Comparison of ENCODE assay signal across 18 cellular contexts in the genomic region with DNA sequence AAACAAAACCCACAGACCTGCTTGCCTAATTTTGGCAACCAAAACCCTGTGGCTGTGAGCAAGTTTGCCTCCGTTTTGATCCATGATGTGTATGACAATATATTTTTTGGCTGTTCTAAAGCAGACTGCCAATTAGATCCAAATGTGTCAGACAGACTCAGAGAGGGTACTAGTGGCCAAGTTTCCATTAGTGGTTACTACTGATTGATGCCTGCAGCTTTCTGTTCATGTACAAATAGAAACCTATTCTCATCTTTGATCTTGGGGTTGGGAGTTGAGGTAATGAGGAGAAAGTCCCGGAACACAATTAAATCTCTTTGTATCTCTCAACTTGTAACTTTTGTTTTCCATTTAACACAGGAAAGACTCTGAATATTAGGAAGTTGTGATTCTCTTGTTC.
"Had no signal": no experiment of that assay in that cellular context is flagged by ENCODE, and none has a peak within 500 bp of the region (broad histone marks: within the 10 kb centered on the region; RNA-seq: fewer than 3 reads in every experiment).

No MANE protein-coding gene starts in this region.

- H3K36me3 ChIP-seq: adrenal gland, spleen, WERI-Rb-1 had no signal

- H3K27ac Mint-ChIP-seq: activated CD4-positive, alpha-beta memory T cell treated with anti-CD3 and anti-CD28 coated beads for 36 hours; activated CD8-positive, alpha-beta memory T cell treated with anti-CD3 and anti-CD28 coated beads, Interleukin-2, amount 10 ng/mL, durations not matched to agents 7 days and 5 days; activated naive CD4-positive, alpha-beta T cell treated with anti-CD3 and anti-CD28 coated beads for 36 hours; activated T-helper 2 cell treated with anti-CD3 and anti-CD28 coated beads, Interferon-gamma antibody, Interleukin-2, Interleukin-4, amounts not matched to agents 10 μg/mL and 5 μg/mL and 100 μg/mL, durations not matched to agents 14 hours and 24 hours and 36 hours; T-helper 1 cell treated with Interleukin-12 subunit alpha and Interleukin-12 subunit beta and Interleukin-4 antibody, amounts not matched to agents 30 μg/mL and 1 μg/mL, for 36 hours had no signal

- ATAC-seq: activated CD8-positive, alpha-beta memory T cell treated with anti-CD3 and anti-CD28 coated beads, Interleukin-2, amount 10 ng/mL, durations not matched to agents 7 days and 5 days; body of pancreas; psoas muscle; sciatic nerve; stimulated activated naive CD8-positive, alpha-beta T cell treated with anti-CD3 and anti-CD28 coated beads, Interleukin-15, amount 100 ng/mL, for 72 hours had no signal

- H3K4me1 ChIP-seq: adrenal gland, spleen, testis had no signal

- H3K36me3 Mint-ChIP-seq: activated CD4-positive, alpha-beta memory T cell treated with anti-CD3 and anti-CD28 coated beads for 36 hours; activated CD8-positive, alpha-beta memory T cell treated with anti-CD3 and anti-CD28 coated beads, Interleukin-2, amount 10 ng/mL, durations not matched to agents 7 days and 5 days had no signal

- H3K27ac ChIP-seq: adrenal gland, body of pancreas, psoas muscle, spleen, testis, WERI-Rb-1 had no signal

- H3K27me3 ChIP-seq: body of pancreas, testis had no signal

- H3K9me3 ChIP-seq: adrenal gland, body of pancreas, psoas muscle, spleen, testis had no signal

- DNase-seq: activated CD4-positive, alpha-beta memory T cell treated with anti-CD3 and anti-CD28 coated beads for 36 hours; activated CD8-positive, alpha-beta memory T cell treated with anti-CD3 and anti-CD28 coated beads, Interleukin-2, amount 10 ng/mL, durations not matched to agents 7 days and 5 days; activated naive CD4-positive, alpha-beta T cell treated with anti-CD3 and anti-CD28 coated beads for 36 hours; activated T-cell treated with anti-CD3 and anti-CD28 coated beads, Interleukin-2, amount 50 U/mL, for 1 hour; adrenal gland; body of pancreas; cortex of kidney; effector CD8-positive, alpha-beta T cell; hippocampal formation; psoas muscle; spleen; stimulated activated naive CD8-positive, alpha-beta T cell treated with anti-CD3 and anti-CD28 coated beads, Interleukin-15, amount 100 ng/mL, for 72 hours; testis; WERI-Rb-1 had no signal

- H3K4me3 Mint-ChIP-seq: activated CD4-positive, alpha-beta memory T cell treated with anti-CD3 and anti-CD28 coated beads for 36 hours; activated CD8-positive, alpha-beta memory T cell treated with anti-CD3 and anti-CD28 coated beads, Interleukin-2, amount 10 ng/mL, durations not matched to agents 7 days and 5 days; activated naive CD4-positive, alpha-beta T cell treated with anti-CD3 and anti-CD28 coated beads for 36 hours; central memory CD8-positive, alpha-beta T cell; stimulated activated naive CD8-positive, alpha-beta T cell treated with anti-CD3 and anti-CD28 coated beads, Interleukin-15, amount 100 ng/mL, for 72 hours; T-helper 1 cell treated with Interleukin-12 subunit alpha and Interleukin-12 subunit beta and Interleukin-4 antibody, amounts not matched to agents 30 μg/mL and 1 μg/mL, for 36 hours had no signal

- H3K4me3 ChIP-seq: adrenal gland, body of pancreas, psoas muscle, spleen, testis had no signal

- H3K4me1 Mint-ChIP-seq: central memory CD8-positive, alpha-beta T cell had no signal

- H3K9me3 Mint-ChIP-seq: activated CD4-positive, alpha-beta memory T cell treated with anti-CD3 and anti-CD28 coated beads for 36 hours; activated naive CD4-positive, alpha-beta T cell treated with anti-CD3 and anti-CD28 coated beads for 36 hours; activated T-helper 2 cell treated with anti-CD3 and anti-CD28 coated beads, Interferon-gamma antibody, Interleukin-2, Interleukin-4, amounts not matched to agents 10 μg/mL and 5 μg/mL and 100 μg/mL, durations not matched to agents 14 hours and 24 hours and 36 hours; central memory CD8-positive, alpha-beta T cell; stimulated activated naive CD8-positive, alpha-beta T cell treated with anti-CD3 and anti-CD28 coated beads, Interleukin-15, amount 100 ng/mL, for 72 hours; T-helper 1 cell treated with Interleukin-12 subunit alpha and Interleukin-12 subunit beta and Interleukin-4 antibody, amounts not matched to agents 30 μg/mL and 1 μg/mL, for 36 hours had no signal
